Comparison of ENCODE assay signal across 13 cellular contexts in the genomic region with DNA sequence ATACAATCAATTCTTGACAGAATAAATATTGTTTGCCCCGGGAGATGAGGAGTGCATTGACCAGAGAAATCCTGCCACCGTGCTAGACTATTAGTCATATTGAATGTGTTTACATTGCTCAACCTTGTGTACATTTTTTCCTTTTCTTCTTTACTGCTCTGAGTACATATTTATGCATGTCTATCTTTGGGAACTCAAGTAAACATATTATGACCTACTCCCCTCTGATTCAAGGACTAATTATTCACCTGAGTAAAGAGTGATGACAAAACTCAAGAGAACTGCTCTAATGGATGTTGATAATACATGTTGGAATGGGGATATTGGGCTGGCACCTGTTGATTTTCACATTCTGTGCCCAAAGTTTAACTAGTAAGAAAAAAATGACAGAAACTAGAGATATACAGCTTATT. TPM values are rescaled to one million over a fixed set of nuclear protein-coding genes. Genes with fewer than 3 reads are reported as not detected.
DNase-seq lines count a peak whose midpoint lies in the region; ATAC-seq and TF ChIP-seq lines count a peak whose summit lies in the region.
"Had no signal": no experiment of that assay in that cellular context is flagged by ENCODE, and none has a peak within 500 bp of the region (broad histone marks: within the 10 kb centered on the region; RNA-seq: fewer than 3 reads in every experiment).

No MANE protein-coding gene starts in this region.

- H3K9me3 ChIP-seq in WERI-Rb-1 (ENCODE audit: severe bottlenecking) (no peaks in the 10 kb centered on the region), sigmoid colon (no peaks in the 10 kb centered on the region)
- H3K9me3 ChIP-seq: transverse colon had no signal

- H3K4me1 ChIP-seq in sigmoid colon, result no peaks in the 10 kb centered on the region
- H3K4me1 ChIP-seq: parathyroid adenoma had no signal

- no peak for TF ChIP-seq EP300 in sigmoid colon (IDR thresholded peaks at IDR 0.05)

- TF ChIP-seq POLR2A in sigmoid colon (IDR thresholded peaks at IDR 0.05), result no peak

- H3K4me3 ChIP-seq in WERI-Rb-1 (ENCODE audit: low read depth, low read length) (no peak overlapping the region), sigmoid colon (no peak overlapping the region)
- H3K4me3 ChIP-seq: transverse colon had no signal

- peak; percentile 5 for DNase-seq in COLO668 (lab: John Stamatoyannopoulos, UW; ENCODE audit: unreplicated experiment)
- peak; percentile 72 for DNase-seq in NCI-H1417 treated with DMSO at 0.1 percent for 48 hours (lab: John Stamatoyannopoulos, UW)
- peak; percentile 55 for DNase-seq in SHP77 treated with DMSO at 0.1 percent for 48 hours (lab: John Stamatoyannopoulos, UW)
- no peak for DNase-seq in left colon
- no peak for DNase-seq in WERI-Rb-1
- no peak for DNase-seq in activated CD4-positive, alpha-beta T cell treated with anti-CD3 and anti-CD28 coated beads, Interleukin-2, amount 50 U/mL, for 4 hours
- no peak for DNase-seq in stimulated activated CD4-positive, alpha-beta T cell treated with anti-CD3 and anti-CD28 coated beads, Interleukin-4, amount 100 ng/mL, for 1 hour
- no peak for DNase-seq in sigmoid colon
- DNase-seq: activated CD4-positive, alpha-beta T cell treated with anti-CD3 and anti-CD28 coated beads for 36 hours; activated T-cell treated with anti-CD3 and anti-CD28 coated beads for 4 hours; NCI-H1436; transverse colon had no signal

- ATAC-seq in left colon, result peak; percentile 19
- ATAC-seq: activated CD4-positive, alpha-beta T cell treated with anti-CD3 and anti-CD28 coated beads for 36 hours had no signal

- H3K36me3 ChIP-seq in WERI-Rb-1 (no peaks in the 10 kb centered on the region), sigmoid colon (no peaks in the 10 kb centered on the region)
- H3K36me3 ChIP-seq: transverse colon had no signal

- H3K27me3 ChIP-seq in WERI-Rb-1 (ENCODE audit: insufficient read depth, low read depth, severe bottlenecking) (no peaks in the 10 kb centered on the region), sigmoid colon (no peaks in the 10 kb centered on the region)
- H3K27me3 ChIP-seq: transverse colon had no signal

- no peak for TF ChIP-seq CTCF in WERI-Rb-1 (IDR thresholded peaks at IDR 0.05; ENCODE audit: low read depth, low read length)
- no peak for TF ChIP-seq CTCF in sigmoid colon (IDR thresholded peaks at IDR 0.05)

- no peak overlapping the region for H3K27ac ChIP-seq in WERI-Rb-1
- H3K27ac ChIP-seq in sigmoid colon, result no peak overlapping the region
- H3K27ac ChIP-seq: parathyroid adenoma, transverse colon had no signal

- intact Hi-C loops in left colon (cut with DNase I, micrococcal nuclease), result no loop called here
- intact Hi-C loops in sigmoid colon (cut with DNase I), result no loop called here

- 8 to 50% methylated on average over 2 of the region's 2 CpGs for WGBS in sigmoid colon, 2 donors

RNA-seq across cellular contexts. Expression of a gene that starts 3.9 kb away (rescaled TPM):
- total RNA-seq in left colon, result 100 to 1,000 TPM; 275 to 368 TPM
- 1 to 10 TPM in 1 of 4 donors, not detected in 3; 4.6 TPM for total RNA-seq in sigmoid colon
- polyA plus RNA-seq in sigmoid colon, result 100 to 1,000 TPM; 164 to 537 (median 283) TPM
- total RNA-seq: activated CD4-positive, alpha-beta T cell treated with anti-CD3 and anti-CD28 coated beads for 36 hours had no signal

RNA-seq across cellular contexts. Expression of a gene that starts 43.1 kb away (rescaled TPM):
- total RNA-seq in left colon (not detected), sigmoid colon (not detected)
- 1 to 10 TPM in 1 of 3 donors, not detected in 2; 3.6 TPM for polyA plus RNA-seq in sigmoid colon
- total RNA-seq: activated CD4-positive, alpha-beta T cell treated with anti-CD3 and anti-CD28 coated beads for 36 hours; transverse colon had no signal

RNA-seq across cellular contexts. Expression of a gene that starts 52.9 kb away (rescaled TPM):
- total RNA-seq in left colon (1 to 10 TPM in 1 of 2 donors, under 1 TPM in 1; 0.49 to 1.1 TPM), sigmoid colon (1 to 10 TPM; 2.5 to 8.9 (median 4.4) TPM)
- under 1 TPM in 2 of 3 donors, not detected in 1; under 0.01 to 0.71 TPM for polyA plus RNA-seq in sigmoid colon

Comparison
In these comparisons a context has a peak if more than half of its experiments do, and no peak if none do; other contexts are left out.
1. DNase-seq: peak in COLO668 (single experiment), NCI-H1417 treated with DMSO at 0.1 percent for 48 hours (single experiment) and SHP77 treated with DMSO at 0.1 percent for 48 hours (single experiment); none in left colon (0 of 2), WERI-Rb-1 (single experiment), activated CD4-positive, alpha-beta T cell treated with anti-CD3 and anti-CD28 coated beads, Interleukin-2, amount 50 U/mL, for 4 hours (0 of 2), stimulated activated CD4-positive, alpha-beta T cell treated with anti-CD3 and anti-CD28 coated beads, Interleukin-4, amount 100 ng/mL, for 1 hour (single experiment) and sigmoid colon (single experiment).
2. RNA of a gene that starts 3.9 kb away (total RNA-seq): 275 to 368 TPM in left colon; 4.6 TPM in sigmoid colon; every median in the first group is over 10 times any median in the second.